In the genomic region with DNA sequence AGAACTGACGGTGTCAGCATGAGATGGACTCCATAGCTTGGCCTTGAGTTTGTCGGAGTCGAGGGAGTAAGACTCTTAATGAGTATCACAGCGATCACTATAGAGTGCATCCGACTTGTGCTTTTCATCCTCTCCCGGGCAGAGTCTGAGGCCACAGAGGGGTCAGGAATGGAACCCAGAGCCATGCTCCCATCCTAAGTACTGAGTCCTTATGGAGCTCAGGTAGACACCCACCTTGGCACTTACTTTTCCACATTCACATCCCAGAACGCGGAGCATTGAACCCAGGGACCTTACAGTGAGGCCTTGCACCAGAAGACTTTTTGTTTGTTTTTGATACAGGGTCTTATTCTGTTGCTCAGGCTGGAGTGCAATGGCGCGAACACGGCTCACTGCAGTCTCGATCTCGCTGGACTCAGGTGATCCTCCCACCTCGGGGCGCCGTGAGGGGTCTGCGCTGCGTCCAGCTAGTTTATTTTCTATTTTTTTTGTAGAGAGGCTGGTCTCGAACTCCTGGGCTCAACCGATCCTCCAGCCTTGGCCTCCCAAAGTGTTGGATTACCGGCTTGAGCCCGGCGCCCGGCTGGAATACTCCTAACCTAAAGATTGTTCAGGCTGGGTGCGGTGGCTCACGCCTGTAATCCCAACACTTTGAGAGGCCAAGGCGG, we compare ENCODE assay signal across 8 cellular contexts. TPM values are rescaled to one million over a fixed set of nuclear protein-coding genes. Genes with fewer than 3 reads are reported as not detected.
DNase-seq lines count a peak whose midpoint lies in the region; ATAC-seq and TF ChIP-seq lines count a peak whose summit lies in the region.

No MANE protein-coding gene starts in this region.

- CTCF ChIA-PET in activated naive CD4-positive, alpha-beta T cell treated with anti-CD3 and anti-CD28 coated beads for 36 hours (lab: Charles Lee): interaction anchor here (0.6 to 8.2 kb wide), 14 partner anchors 10 to 186 kb away, joined by 3 to 121 read pairs (median 4); a partner anchor contains a TSS
- CTCF ChIA-PET in IMR-90 (lab: Yijun Ruan, JAX): interaction anchor here (0.9 kb wide), 1 partner anchor 11 kb away, joined by 3 read pairs; no protein-coding TSS in a partner anchor

- peak overlapping the region; percentile 97 for H2AK9ac ChIP-seq in IMR-90 (replicated peaks; ENCODE audit: low read depth, low read length, poor library complexity)

- H2BK120ac ChIP-seq in IMR-90 (ENCODE audit: low read depth, low read length): peak overlapping the region; percentile 44; the same call in 1 of the 2 replicates

- no peaks in the 10 kb centered on the region for H3K9me3 Mint-ChIP-seq in activated naive CD4-positive, alpha-beta T cell treated with anti-CD3 and anti-CD28 coated beads for 36 hours
- H3K9me3 Mint-ChIP-seq in immature natural killer cell: no peaks in the 10 kb centered on the region

- TF ChIP-seq RAD21 in IMR-90 (IDR thresholded peaks at IDR 0.05; ENCODE audit: low read length): no peak

- peak overlapping the region; percentile 97 for H3K4me2 ChIP-seq in IMR-90 (ENCODE audit: low read depth, low read length)

- TF ChIP-seq CTCF in IMR-90 (conservative IDR thresholded peaks at IDR 0.05; ENCODE audit: low read depth, low read length) (no peak), stomach (IDR thresholded peaks at IDR 0.05) (no peak)

- H3K27ac ChIP-seq in IMR-90 (ENCODE audit: insufficient read depth, low read length) (peak overlapping the region; percentile 60), angular gyrus (ENCODE audit: low read depth, low read length) (peak overlapping the region; percentile 73), stomach (peak overlapping the region; percentile 94 to 97 (median 95))

- H3K27me3 ChIP-seq in IMR-90 (ENCODE audit: control insufficient read depth, insufficient read depth, low read length): no peaks in the 10 kb centered on the region
- no peaks in the 10 kb centered on the region for H3K27me3 ChIP-seq in stomach

- peaks cover 12% of the 10 kb centered on the region for H3K36me3 ChIP-seq in IMR-90 (ENCODE audit: control insufficient read depth, insufficient read depth, low read length)
- H3K36me3 ChIP-seq in stomach: peaks cover 2 to 23% (median 18%) of the 10 kb centered on the region in 4 donors

- intact Hi-C loops in activated naive CD4-positive, alpha-beta T cell treated with anti-CD3 and anti-CD28 coated beads for 36 hours (cut with micrococcal nuclease): no loop called here
- intact Hi-C loops in IMR-90 (cut with micrococcal nuclease) (no loop called here), stomach (cut with DNase I; ENCODE audit: low total_unique reads) (no loop called here)

- H2BK5ac ChIP-seq in IMR-90 (ENCODE audit: low read depth, low read length, poor library complexity, severe bottlenecking): peak overlapping the region; percentile 65

- H3K9me1 ChIP-seq in IMR-90 (ENCODE audit: insufficient read depth, low read length): no peaks in the 10 kb centered on the region; the same call in 1 of the 2 replicates

- H3K56ac ChIP-seq in IMR-90 (ENCODE audit: extremely low read depth, insufficient read depth, low read length): peak overlapping the region; percentile 52

- peaks cover 10 to 54% of the 10 kb centered on the region in 2 experiments; a peak in 3 of 4 replicates for H3K79me1 ChIP-seq in IMR-90 (ENCODE audit: low read depth in 1 of 2, low read length in 2 of 2)

- H3K4ac ChIP-seq in IMR-90 (ENCODE audit: low read depth, low read length): peak overlapping the region; percentile 85

- BruUV-seq in IMR-90 (replicated peaks; lab: Mats Ljungman, UMichigan): no TSS peak

- peak overlapping the region; percentile 98 for H2AFZ ChIP-seq in IMR-90 (replicated peaks; ENCODE audit: low read length, poor library complexity)

- no peak for DNase-seq in activated naive CD4-positive, alpha-beta T cell treated with anti-CD3 and anti-CD28 coated beads for 36 hours
- no peak for DNase-seq in activated naive CD4-positive, alpha-beta T cell (lab: John Stamatoyannopoulos, UW)
- peak; percentile 19 for DNase-seq in IMR-90
- DNase-seq in immature natural killer cell: no peak
- DNase-seq in stomach: no peak
- DNase-seq in stimulated activated CD4-positive, alpha-beta T cell treated with anti-CD3 and anti-CD28 coated beads, Interleukin-2, amount 100 ng/mL, for 48 hours: no peak
- DNase-seq in NCI-H2196 (lab: John Stamatoyannopoulos, UW; ENCODE audit: unreplicated experiment): no peak

- peak overlapping the region; percentile 73 for H3K27ac Mint-ChIP-seq in activated naive CD4-positive, alpha-beta T cell treated with anti-CD3 and anti-CD28 coated beads for 36 hours
- peak overlapping the region; percentile 88 to 99 (median 96) for H3K27ac Mint-ChIP-seq in immature natural killer cell

- peaks cover 7% of the 10 kb centered on the region for H3K36me3 Mint-ChIP-seq in activated naive CD4-positive, alpha-beta T cell treated with anti-CD3 and anti-CD28 coated beads for 36 hours (ENCODE audit: low read depth)
- peaks cover 7 to 15% (median 8%) of the 10 kb centered on the region in 3 donors for H3K36me3 Mint-ChIP-seq in immature natural killer cell

- ATAC-seq in IMR-90 (ENCODE audit: low read depth): peak; percentile 33

- H3K27me3 Mint-ChIP-seq in activated naive CD4-positive, alpha-beta T cell treated with anti-CD3 and anti-CD28 coated beads for 36 hours (ENCODE audit: low read depth): no peaks in the 10 kb centered on the region
- peaks cover 5 to 13% (median 10%) of the 10 kb centered on the region in 3 donors for H3K27me3 Mint-ChIP-seq in immature natural killer cell (ENCODE audit: low read depth in 3 of 3)

- dilution Hi-C loops in IMR-90 (cut with HindIII; ENCODE audit: low sequenced_read_pairs, unreplicated experiment): no loop called here

- peak overlapping the region; percentile 77 for H3K14ac ChIP-seq in IMR-90 (replicated peaks; ENCODE audit: low read depth, low read length)

- H3K9ac ChIP-seq in IMR-90 (ENCODE audit: low read depth, low read length): peak overlapping the region; percentile 69

- peak overlapping the region; percentile 80 for H3K4me3 ChIP-seq in IMR-90 (ENCODE audit: insufficient read depth, low read depth, low read length)
- H3K4me3 ChIP-seq in stomach: peak overlapping the region; percentile 80 to 98 (median 88)

- peak overlapping the region; percentile 20 for H2AK5ac ChIP-seq in IMR-90 (ENCODE audit: low read depth, low read length)

- H4K8ac ChIP-seq in IMR-90 (ENCODE audit: low read depth in 2 of 2, low read length in 2 of 2): peak overlapping the region; percentile 74 to 88

- H3K4me1 ChIP-seq in IMR-90 (ENCODE audit: control insufficient read depth, insufficient read depth, low read length) (peaks cover 4% of the 10 kb centered on the region; the same call in 1 of the 2 replicates), stomach (peaks cover 33 to 68% (median 48%) of the 10 kb centered on the region in 4 donors)

- H3K9me3 ChIP-seq in IMR-90 (ENCODE audit: control insufficient read depth, insufficient read depth, low read length) (no peaks in the 10 kb centered on the region), stomach (no peaks in the 10 kb centered on the region)

- H3K18ac ChIP-seq in IMR-90 (ENCODE audit: low read depth, low read length): peak overlapping the region; percentile 4; the same call in 1 of the 2 replicates

- in situ Hi-C loops in IMR-90 (cut with MboI; ENCODE audit: low sequenced_read_pairs): no loop called here

- peaks cover 36% of the 10 kb centered on the region for H3K4me1 Mint-ChIP-seq in activated naive CD4-positive, alpha-beta T cell treated with anti-CD3 and anti-CD28 coated beads for 36 hours (ENCODE audit: low read depth)
- peaks cover 80 to 84% of the 10 kb centered on the region in 2 donors for H3K4me1 Mint-ChIP-seq in immature natural killer cell

- TF ChIP-seq POLR2A in IMR-90 (IDR thresholded peaks at IDR 0.05; ENCODE audit: low read depth, low read length) (no peak), stomach (IDR thresholded peaks at IDR 0.05) (no peak)

- 84% methylated on average over 10 of the region's 27 CpGs; no CpG with 5 or more reads in 1 of the 2 experiments for WGBS in IMR-90 (ENCODE audit: extremely low coverage in 2 of 2, insufficient read length in 1 of 2), 2 experiments
- WGBS in stomach, 5 donors: 64 to 81% (median 73%) methylated on average over 22 to 27 of the region's 27 CpGs

- peak overlapping the region; percentile 90 for H3K4me3 Mint-ChIP-seq in activated naive CD4-positive, alpha-beta T cell treated with anti-CD3 and anti-CD28 coated beads for 36 hours
- peak overlapping the region; percentile 90 to 100 (median 97) for H3K4me3 Mint-ChIP-seq in immature natural killer cell

- H4K5ac ChIP-seq in IMR-90 (ENCODE audit: low read depth, low read length): peak overlapping the region; percentile 23

- H2BK15ac ChIP-seq in IMR-90 (ENCODE audit: low read depth, low read length): 0 out of 3 replicates have a peak overlapping the region, but pooled peaks have one; percentile 1

- H4K91ac ChIP-seq in IMR-90 (ENCODE audit: insufficient read depth, low read depth, low read length): peak overlapping the region; percentile 69; the same call in 1 of the 2 replicates

- peak overlapping the region; percentile 91 for H3K23ac ChIP-seq in IMR-90 (ENCODE audit: low read depth, low read length)

- no peak for TF ChIP-seq EP300 in stomach (IDR thresholded peaks at IDR 0.05)

- H4K20me1 ChIP-seq in IMR-90 (ENCODE audit: insufficient read depth, low read length): peaks cover 40% of the 10 kb centered on the region

- POLR2A ChIA-PET in IMR-90 (lab: Charles Lee; ENCODE audit: unreplicated experiment): no interaction called here

- no peak overlapping the region for H2BK20ac ChIP-seq in IMR-90 (ENCODE audit: low read depth, low read length)

RNA-seq across cellular contexts. Expression of a gene that starts 0.7 kb away (rescaled TPM):
- 100 to 1,000 TPM; 164 to 171 TPM for total RNA-seq in activated naive CD4-positive, alpha-beta T cell treated with anti-CD3 and anti-CD28 coated beads for 36 hours
- total RNA-seq in IMR-90 (2012; rRNA removed): 102 and 196 TPM in 2 replicates
- 132 and 143 TPM in 2 replicates for polyA plus RNA-seq in IMR-90 (2012; rRNA removed)
- 145 and 193 TPM in 2 replicates for polyA plus RNA-seq in IMR-90 (2012; cell fraction: cytosol; rRNA removed)
- polyA plus RNA-seq in IMR-90 (2012; cell fraction: nucleus; rRNA removed; ENCODE audit: low replicate concordance): 100 and 179 TPM in 2 replicates
- 100 to 1,000 TPM; 221 to 292 (median 271) TPM for polyA plus RNA-seq in immature natural killer cell
- total RNA-seq in stomach: 100 to 1,000 TPM in 2 of 5 donors, 10 to 100 TPM in 3; 41.1 to 218 (median 92.3) TPM
- polyA plus RNA-seq in stomach: 100 to 1,000 TPM in 2 of 3 donors, 10 to 100 TPM in 1; 86.1 to 116 (median 112) TPM

RNA-seq across cellular contexts. Expression of a gene that starts 24.0 kb away (rescaled TPM):
- 10 to 100 TPM; 33.1 to 35.3 TPM for total RNA-seq in activated naive CD4-positive, alpha-beta T cell treated with anti-CD3 and anti-CD28 coated beads for 36 hours
- total RNA-seq in IMR-90 (2012; rRNA removed): 15.6 and 16.5 TPM in 2 replicates
- polyA plus RNA-seq in IMR-90 (2012; rRNA removed): 7.6 and 8.7 TPM in 2 replicates
- polyA plus RNA-seq in IMR-90 (2012; cell fraction: cytosol; rRNA removed): 3.9 and 5.5 TPM in 2 replicates
- 5.0 and 12.8 TPM in 2 replicates for polyA plus RNA-seq in IMR-90 (2012; cell fraction: nucleus; rRNA removed; ENCODE audit: low replicate concordance)
- 10 to 100 TPM in 2 of 3 donors, 1 to 10 TPM in 1; 8.3 to 26.7 (median 23.3) TPM for polyA plus RNA-seq in immature natural killer cell
- 10 to 100 TPM in 3 of 5 donors, 1 to 10 TPM in 2; 4.0 to 25.3 (median 13.4) TPM for total RNA-seq in stomach
- polyA plus RNA-seq in stomach: 10 to 100 TPM in 2 of 3 donors, 1 to 10 TPM in 1; 8.7 to 13.9 (median 12.5) TPM

RNA-seq across cellular contexts. Expression of a gene that starts 24.1 kb away (rescaled TPM):
- 10 to 100 TPM; 56.8 to 59.2 TPM for total RNA-seq in activated naive CD4-positive, alpha-beta T cell treated with anti-CD3 and anti-CD28 coated beads for 36 hours
- total RNA-seq in IMR-90 (2012; rRNA removed) (19.2 and 45.5 TPM in 2 replicates), stomach (10 to 100 TPM in 2 of 5 donors, 1 to 10 TPM in 3; 4.7 to 15.2 (median 8.7) TPM)
- polyA plus RNA-seq in IMR-90 (2012; rRNA removed) (23.2 and 32.3 TPM in 2 replicates), immature natural killer cell (10 to 100 TPM; 66.4 to 76.8 (median 69.2) TPM), stomach (10 to 100 TPM; 32.6 to 40.6 (median 37.4) TPM)
- 5.8 and 6.9 TPM in 2 replicates for polyA plus RNA-seq in IMR-90 (2012; cell fraction: cytosol; rRNA removed)
- polyA plus RNA-seq in IMR-90 (2012; cell fraction: nucleus; rRNA removed; ENCODE audit: low replicate concordance): 1.6 and 10.6 TPM in 2 replicates

RNA-seq across cellular contexts. Expression of a gene that starts 25.6 kb away (rescaled TPM):
- 10 to 100 TPM; 93.4 to 93.5 TPM for total RNA-seq in activated naive CD4-positive, alpha-beta T cell treated with anti-CD3 and anti-CD28 coated beads for 36 hours
- total RNA-seq in IMR-90 (2012; rRNA removed) (696 and 709 TPM in 2 replicates), stomach (100 to 1,000 TPM in 4 of 5 donors, 10 to 100 TPM in 1; 27.2 to 197 (median 114) TPM)
- polyA plus RNA-seq in IMR-90 (2012; rRNA removed) (627 and 663 TPM in 2 replicates), immature natural killer cell (100 to 1,000 TPM; 399 to 508 (median 457) TPM), stomach (100 to 1,000 TPM; 476 to 580 (median 578) TPM)
- 559 and 576 TPM in 2 replicates for polyA plus RNA-seq in IMR-90 (2012; cell fraction: cytosol; rRNA removed)
- 164 and 313 TPM in 2 replicates for polyA plus RNA-seq in IMR-90 (2012; cell fraction: nucleus; rRNA removed; ENCODE audit: low replicate concordance)

RNA-seq across cellular contexts. Expression of a gene that starts 32.4 kb away (rescaled TPM):
- total RNA-seq in activated naive CD4-positive, alpha-beta T cell treated with anti-CD3 and anti-CD28 coated beads for 36 hours: 100 to 1,000 TPM; 536 to 540 TPM
- total RNA-seq in IMR-90 (2012; rRNA removed) (339 and 396 TPM in 2 replicates), stomach (1,000 to 10,000 TPM in 1 of 5 donors, 100 to 1,000 TPM in 3, 10 to 100 TPM in 1; 86.4 to 1,200 (median 463) TPM)
- polyA plus RNA-seq in IMR-90 (2012; rRNA removed) (541 and 664 TPM in 2 replicates), immature natural killer cell (1,000 to 10,000 TPM in 2 of 3 donors, 100 to 1,000 TPM in 1; 859 to 1,309 (median 1,192) TPM), stomach (1,000 to 10,000 TPM in 1 of 3 donors, 100 to 1,000 TPM in 2; 475 to 1,009 (median 901) TPM)
- polyA plus RNA-seq in IMR-90 (2012; cell fraction: cytosol; rRNA removed): 1,474 and 2,112 TPM in 2 replicates
- 252 and 454 TPM in 2 replicates for polyA plus RNA-seq in IMR-90 (2012; cell fraction: nucleus; rRNA removed; ENCODE audit: low replicate concordance)
